In the genomic region with DNA sequence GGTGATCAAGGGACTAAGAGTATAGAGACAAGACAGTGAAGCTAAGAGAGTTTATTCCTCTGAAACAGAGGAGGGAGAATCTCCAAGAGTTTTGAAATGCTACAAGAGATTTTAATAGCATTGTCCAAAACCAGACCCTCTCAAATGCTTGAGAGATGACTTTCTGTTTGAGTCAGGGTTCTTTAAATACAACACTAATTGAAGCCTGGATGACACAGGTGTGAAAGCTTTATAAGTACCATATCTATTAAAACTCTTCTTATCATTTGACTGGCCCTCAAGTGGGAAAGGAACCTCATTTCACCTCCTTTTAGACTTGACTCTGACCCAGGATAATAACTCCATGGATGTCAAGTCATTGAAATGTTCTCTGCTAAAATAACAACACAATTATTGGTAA, we compare ENCODE assay signal across 14 cellular contexts. TPM values are rescaled to one million over a fixed set of nuclear protein-coding genes. Genes with fewer than 3 reads are reported as not detected.
DNase-seq lines count a peak whose midpoint lies in the region; ATAC-seq, FAIRE-seq and TF ChIP-seq lines count a peak whose summit lies in the region.
"Had no signal": no experiment of that assay in that cellular context is flagged by ENCODE, and none has a peak within 500 bp of the region (broad histone marks: within the 10 kb centered on the region; RNA-seq: fewer than 3 reads in every experiment).

No MANE protein-coding gene starts in this region.

- POLR2A ChIA-PET in endothelial cell of umbilical vein (lab: Charles Lee): no interaction called here
- POLR2A ChIA-PET in PC-3 (lab: Charles Lee; ENCODE audit: unreplicated experiment): no interaction called here

- no peak for FAIRE-seq in endothelial cell of umbilical vein (lab: Jason Lieb, UNC)

- H3K4me2 ChIP-seq in endothelial cell of umbilical vein (ENCODE audit: insufficient read depth, low read length) (peak overlapping the region; percentile 41), PC-3 (ENCODE audit: low read length) (no peak overlapping the region)
- H3K4me2 ChIP-seq: PC-9 had no signal

- H3K27me3 ChIP-seq in left ventricle myocardium inferior (ENCODE audit: low read depth) (peaks cover 2% of the 10 kb centered on the region), endothelial cell of umbilical vein (ENCODE audit: control insufficient read depth in 2 of 2, insufficient read depth in 2 of 2, low read length in 2 of 2) (no peaks in the 10 kb centered on the region), rectal smooth muscle tissue (ENCODE audit: control insufficient read depth, insufficient read depth, low read length) (peaks cover 2% of the 10 kb centered on the region), PC-3 (ENCODE audit: low read length) (no peaks in the 10 kb centered on the region)

- H3K9me2 ChIP-seq in PC-3 (replicated peaks; ENCODE audit: low read length): no peaks in the 10 kb centered on the region

- H3K4me1 ChIP-seq in left ventricle myocardium inferior (peaks cover 4% of the 10 kb centered on the region), endothelial cell of umbilical vein (ENCODE audit: control insufficient read depth, extremely low read depth, insufficient read depth, low read length) (peaks cover 95% of the 10 kb centered on the region), rectal smooth muscle tissue (ENCODE audit: control insufficient read depth, insufficient read depth, low read length) (peaks cover 18% of the 10 kb centered on the region), PC-3 (ENCODE audit: insufficient read depth, low read length) (peaks cover 28% of the 10 kb centered on the region)
- H3K4me1 ChIP-seq: HAP-1 had no signal

- intact Hi-C loops in left ventricle myocardium inferior (cut with micrococcal nuclease): no loop called here
- intact Hi-C loops in Right ventricle myocardium inferior (cut with DNase I): no loop called here
- intact Hi-C loops in endothelial cell of umbilical vein (cut with micrococcal nuclease): loop anchor here (2.0 kb wide), 1 partner anchor 621 kb away; no protein-coding TSS in a partner anchor
- intact Hi-C loops in PC-3 (cut with micrococcal nuclease): loop anchor here (2.0 kb wide), 1 partner anchor 43 kb away; no protein-coding TSS in a partner anchor

- H3K36me3 ChIP-seq in left ventricle myocardium inferior (no peaks in the 10 kb centered on the region), endothelial cell of umbilical vein (ENCODE audit: control insufficient read depth in 2 of 2, extremely low read depth in 1 of 2, insufficient read depth in 2 of 2, low read length in 2 of 2) (peaks cover 0 to 8% of the 10 kb centered on the region in 2 experiments), rectal smooth muscle tissue (ENCODE audit: control insufficient read depth, insufficient read depth, low read length) (no peaks in the 10 kb centered on the region), PC-3 (ENCODE audit: low read depth, low read length) (no peaks in the 10 kb centered on the region)
- H3K36me3 ChIP-seq: HAP-1 had no signal

- DNase-seq in left ventricle myocardium inferior (no peak), Right ventricle myocardium inferior (ENCODE audit: missing footprints) (no peak), endothelial cell of umbilical vein (ENCODE audit: low read depth, low spot score) (no peak), cerebellum (ENCODE audit: low spot score) (no peak), PC-3 (no peak), germinal center (ENCODE audit: low spot score) (no peak), HCEC 1CT (no peak)
- DNase-seq: 8988T, C1 segment of cervical spinal cord, NCI-H1694, NCI-H69, PC-9 had no signal

- H3K4me3 ChIP-seq in left ventricle myocardium inferior (no peak overlapping the region), endothelial cell of umbilical vein (replicated peaks in 1 of 3; ENCODE audit: insufficient read depth in 1 of 3, low read depth in 1 of 3, low read length in 3 of 3) (no peak overlapping the region), rectal smooth muscle tissue (ENCODE audit: low read length) (no peak overlapping the region), PC-3 (ENCODE audit: low read length) (no peak overlapping the region)
- H3K4me3 ChIP-seq: HAP-1, PC-9 had no signal

- H3K9ac ChIP-seq in endothelial cell of umbilical vein (replicated peaks; ENCODE audit: extremely low read depth, insufficient read depth, low read length) (no peak overlapping the region), rectal smooth muscle tissue (ENCODE audit: low read length) (no peak overlapping the region), PC-3 (ENCODE audit: low read length) (no peak overlapping the region)

- no peak for TF ChIP-seq POLR2A in endothelial cell of umbilical vein (IDR thresholded peaks at IDR 0.05; ENCODE audit: low read depth, low read length)

- BruUV-seq in endothelial cell of umbilical vein (replicated peaks; lab: Mats Ljungman, UMichigan) (no TSS peak), PC-3 (replicated peaks; lab: Mats Ljungman, UMichigan) (no TSS peak)

- TF ChIP-seq CTCF in left ventricle myocardium inferior (IDR thresholded peaks at IDR 0.05; ENCODE audit: borderline replicate concordance) (no peak), endothelial cell of umbilical vein (IDR thresholded peaks at IDR 0.05; ENCODE audit: extremely low read depth in 1 of 2, insufficient read depth in 1 of 2, low read depth in 1 of 2, low read length in 2 of 2) (no peak), PC-3 (conservative IDR thresholded peaks at IDR 0.05; ENCODE audit: low read depth, low read length) (no peak)

- H3K9me3 ChIP-seq in left ventricle myocardium inferior (replicated peaks): no peaks in the 10 kb centered on the region
- no peaks in the 10 kb centered on the region for H3K9me3 ChIP-seq in endothelial cell of umbilical vein (replicated peaks; ENCODE audit: control insufficient read depth, insufficient read depth, low read length)
- H3K9me3 ChIP-seq in PC-3 (ENCODE audit: low read length): no peaks in the 10 kb centered on the region
- H3K9me3 ChIP-seq: HAP-1 had no signal

- H3F3A ChIP-seq in PC-3 (ENCODE audit: low read length, unreplicated experiment): no peaks in the 10 kb centered on the region

- dilution Hi-C loops in endothelial cell of umbilical vein (cut with MboI; ENCODE audit: extremely low pct_ligation_motif_present, low sequenced_read_pairs): no loop called here

- no peaks in the 10 kb centered on the region for H3K9me1 ChIP-seq in endothelial cell of umbilical vein (replicated peaks; ENCODE audit: control insufficient read depth, extremely low read depth, insufficient read depth, low read length)

- H3K79me2 ChIP-seq in endothelial cell of umbilical vein (ENCODE audit: control insufficient read depth, insufficient read depth, low read length): peaks cover 93% of the 10 kb centered on the region
- no peaks in the 10 kb centered on the region for H3K79me2 ChIP-seq in PC-3 (ENCODE audit: low read length)

- H2AFZ ChIP-seq in endothelial cell of umbilical vein (ENCODE audit: low read depth, low read length): no peak overlapping the region
- no peak overlapping the region for H2AFZ ChIP-seq in PC-3 (ENCODE audit: low read length)
- H2AFZ ChIP-seq: PC-9 had no signal

- H3K27ac ChIP-seq in left ventricle myocardium inferior (replicated peaks): peak overlapping the region; percentile 66
- H3K27ac ChIP-seq in endothelial cell of umbilical vein (ENCODE audit: insufficient read depth, low read depth, low read length): peak overlapping the region; percentile 33
- H3K27ac ChIP-seq in rectal smooth muscle tissue (ENCODE audit: low read depth, low read length): peak overlapping the region; percentile 36
- no peak overlapping the region for H3K27ac ChIP-seq in PC-3 (ENCODE audit: low read length)
- H3K27ac ChIP-seq: PC-9 had no signal

- CTCF ChIA-PET in endothelial cell of umbilical vein (lab: Charles Lee): interaction anchor here (1.1 to 6.7 kb wide), 14 partner anchors 15 to 621 kb away, joined by 3 to 101 read pairs (median 8); no protein-coding TSS in a partner anchor
- CTCF ChIA-PET in PC-3 (lab: Charles Lee): interaction anchor here (1.5 kb wide), 1 partner anchor 104 kb away, joined by 3 read pairs; no protein-coding TSS in a partner anchor

- H4K20me1 ChIP-seq in endothelial cell of umbilical vein (replicated peaks; ENCODE audit: control insufficient read depth, extremely low read depth, insufficient read depth, low read length): no peaks in the 10 kb centered on the region
- H4K20me1 ChIP-seq in PC-3 (ENCODE audit: low read length): no peaks in the 10 kb centered on the region

- no peak for ATAC-seq in Right ventricle myocardium inferior
- ATAC-seq in PC-3: no peak

TF ChIP-seq in endothelial cell of umbilical vein, 7 proteins besides CTCF, POLR2A, EP300 and RAD21:
- TF ChIP-seq FOS (IDR thresholded peaks at IDR 0.05; ENCODE audit: borderline replicate concordance, insufficient read depth, low read length) (no peak), MYC (IDR thresholded peaks at IDR 0.05; ENCODE audit: low read depth, low read length) (no peak), GATA2 (IDR thresholded peaks at IDR 0.05; ENCODE audit: insufficient read depth, insufficient read length, low read depth, low read length) (no peak), POLR2AphosphoS5 (IDR thresholded peaks at IDR 0.05; ENCODE audit: insufficient read depth, low read depth, low read length) (no peak), EZH2 (IDR thresholded peaks at IDR 0.05; ENCODE audit: borderline replicate concordance, low read depth, low read length, severe bottlenecking) (no peak), JUN (IDR thresholded peaks at IDR 0.05; ENCODE audit: borderline replicate concordance, insufficient read depth, insufficient read length, low read depth) (no peak)
- TF ChIP-seq, protein P1, sequence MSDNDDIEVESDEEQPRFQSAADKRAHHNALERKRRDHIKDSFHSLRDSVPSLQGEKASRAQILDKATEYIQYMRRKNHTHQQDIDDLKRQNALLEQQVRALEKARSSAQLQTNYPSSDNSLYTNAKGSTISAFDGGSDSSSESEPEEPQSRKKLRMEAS (IDR thresholded peaks at IDR 0.05; ENCODE audit: insufficient read depth, insufficient read length): no peak

RNA-seq across cellular contexts. Expression of a gene that starts 5.6 kb away (rescaled TPM):
- total RNA-seq in left ventricle myocardium inferior (16.4 TPM), Right ventricle myocardium inferior (14.1 TPM), endothelial cell of umbilical vein (217 and 358 TPM in 2 replicates), cerebellum (1.1 TPM), PC-3 (2014; rRNA removed) (2.4 and 3.8 TPM in 2 replicates)
- polyA plus RNA-seq in endothelial cell of umbilical vein: 581 and 634 TPM in 2 replicates
- polyA plus RNA-seq in endothelial cell of umbilical vein (2011; cell fraction: cytosol; rRNA removed): 292 and 326 TPM in 2 replicates
- 285 and 305 TPM in 2 replicates for polyA plus RNA-seq in endothelial cell of umbilical vein (2011; cell fraction: nucleus; rRNA removed)
- polyA plus RNA-seq in endothelial cell of umbilical vein (2012): 454 and 542 TPM in 2 replicates
- 1,032 and 1,279 TPM in 2 replicates for polyA minus RNA-seq in endothelial cell of umbilical vein
- not detected for polyA minus RNA-seq in endothelial cell of umbilical vein (2011; cell fraction: cytosol; rRNA and poly(A)+ RNA removed)
- 575 and 850 TPM in 2 replicates for polyA minus RNA-seq in endothelial cell of umbilical vein (2011; cell fraction: nucleus; rRNA and poly(A)+ RNA removed)

Comparison
In these comparisons a context has a peak if more than half of its experiments do, and no peak if none do; other contexts are left out.
1. RNA of a gene that starts 5.6 kb away (total RNA-seq): 217 to 358 TPM in endothelial cell of umbilical vein; 16.4 TPM in left ventricle myocardium inferior (single experiment), 14.1 TPM in Right ventricle myocardium inferior (single experiment), 2.4 to 3.8 TPM in PC-3 and 1.1 TPM in cerebellum (single experiment); every median in the first group is over 10 times any median in the second.
2. intact Hi-C loops: an anchor here in endothelial cell of umbilical vein (2.0 kb wide) and PC-3 (2.0 kb wide); none called in left ventricle myocardium inferior and Right ventricle myocardium inferior.